Comparison of ENCODE assay signal across 19 cellular contexts in genomic region chr1:51654000-51654399, GRCh38. TPM values are rescaled to one million over a fixed set of nuclear protein-coding genes. Genes with fewer than 3 reads are reported as not detected.
DNase-seq lines count a peak whose midpoint lies in the region; ATAC-seq, FAIRE-seq and TF ChIP-seq lines count a peak whose summit lies in the region.
"Had no signal": no experiment of that assay in that cellular context is flagged by ENCODE, and none has a peak within 500 bp of the region (broad histone marks: within the 10 kb centered on the region; RNA-seq: fewer than 3 reads in every experiment).

No MANE protein-coding gene starts in this region.

- peaks cover 15% of the 10 kb centered on the region for H3K36me3 Mint-ChIP-seq in MCF 10A (ENCODE audit: insufficient read depth, unreplicated experiment)
- H3K36me3 Mint-ChIP-seq in activated naive CD8-positive, alpha-beta T cell treated with anti-CD3 and anti-CD28 coated beads for 36 hours, result peaks cover 10% of the 10 kb centered on the region

- H3K4me3 ChIP-seq in liver (ENCODE audit: low read depth in 1 of 3, low read length in 3 of 3) (no peak overlapping the region), HepG2 (replicated peaks in 1 of 3; ENCODE audit: insufficient read depth in 1 of 3, low read depth in 2 of 3, low read length in 3 of 3) (no peak overlapping the region), esophagus muscularis mucosa (no peak overlapping the region), right lobe of liver (no peak overlapping the region), tibial artery (no peak overlapping the region)
- H3K4me3 ChIP-seq: HAP-1 had no signal

- peaks cover 6% of the 10 kb centered on the region for H3K79me2 ChIP-seq in HepG2 (ENCODE audit: insufficient read depth, low read length)

- ATAC-seq in HepG2, result no peak
- peak; percentile 70 to 85 (median 76) for ATAC-seq in right lobe of liver

- intact Hi-C loops in HepG2 (cut with micrococcal nuclease; ENCODE audit: unreplicated experiment) (no loop called here), esophagus muscularis mucosa (cut with DNase I) (no loop called here), right lobe of liver (cut with DNase I) (no loop called here), tibial artery (cut with DNase I; ENCODE audit: low total_unique reads) (no loop called here), MCF 10A (cut with micrococcal nuclease) (no loop called here)

- POLR2A ChIA-PET in HepG2 (lab: Yijun Ruan, JAX), result no interaction called here
- POLR2A ChIA-PET in MCF 10A (lab: Yijun Ruan, JAX), result interaction anchor here (0.7 kb wide), 1 partner anchor 234 kb away, joined by 3 read pairs; no protein-coding TSS in a partner anchor

- H3K9me3 Mint-ChIP-seq in MCF 10A (ENCODE audit: unreplicated experiment), result no peaks in the 10 kb centered on the region
- H3K9me3 Mint-ChIP-seq in activated naive CD8-positive, alpha-beta T cell treated with anti-CD3 and anti-CD28 coated beads for 36 hours, result no peaks in the 10 kb centered on the region
- H3K9me3 Mint-ChIP-seq: CD4-positive, alpha-beta T cell had no signal

- H3K4me1 ChIP-seq in liver (ENCODE audit: control insufficient read depth in 4 of 4, insufficient read depth in 4 of 4, low read length in 3 of 4), result peaks cover 4 to 19% (median 10%) of the 10 kb centered on the region in 4 donors
- peaks cover 32% of the 10 kb centered on the region for H3K4me1 ChIP-seq in HepG2 (ENCODE audit: insufficient read depth, low read length)
- H3K4me1 ChIP-seq in esophagus muscularis mucosa, result peaks cover 34 to 66% (median 49%) of the 10 kb centered on the region in 4 donors
- peaks cover 0 to 28% (median 12%) of the 10 kb centered on the region in 4 donors for H3K4me1 ChIP-seq in right lobe of liver
- H3K4me1 ChIP-seq in tibial artery, result peaks cover 0 to 99% (median 63%) of the 10 kb centered on the region in 4 donors
- H3K4me1 ChIP-seq: BE2C had no signal

- in situ Hi-C loops in HepG2 (cut with HindIII; ENCODE audit: extremely low pct_ligation_motif_present, low pct_unique_long_range_greater_than_20kb), result no loop called here

- no peaks in the 10 kb centered on the region for H3K27me3 ChIP-seq in liver (ENCODE audit: control insufficient read depth in 4 of 4, insufficient read depth in 4 of 4, low read length in 3 of 4)
- no peaks in the 10 kb centered on the region for H3K27me3 ChIP-seq in HepG2 (ENCODE audit: control insufficient read depth in 1 of 2, insufficient read depth in 2 of 2, low read length in 2 of 2)
- no peaks in the 10 kb centered on the region for H3K27me3 ChIP-seq in esophagus muscularis mucosa
- H3K27me3 ChIP-seq in right lobe of liver, result no peaks in the 10 kb centered on the region
- no peaks in the 10 kb centered on the region for H3K27me3 ChIP-seq in tibial artery
- H3K27me3 ChIP-seq: BE2C had no signal

- no peak overlapping the region for H3K27ac Mint-ChIP-seq in MCF 10A (ENCODE audit: low read depth, unreplicated experiment)
- no peak overlapping the region for H3K27ac Mint-ChIP-seq in activated naive CD8-positive, alpha-beta T cell treated with anti-CD3 and anti-CD28 coated beads for 36 hours
- H3K27ac Mint-ChIP-seq: CD4-positive, alpha-beta T cell had no signal

- TF ChIP-seq EP300 in HepG2 (IDR thresholded peaks at IDR 0.05; ENCODE audit: low read depth in 2 of 2, low read length in 2 of 2) (no peak), HepG2 (CRISPR knock-in tag; IDR thresholded peaks at IDR 0.05; ENCODE audit: borderline replicate concordance) (no peak), esophagus muscularis mucosa (IDR thresholded peaks at IDR 0.05) (no peak)

- H3K27me3 Mint-ChIP-seq in MCF 10A (ENCODE audit: insufficient read depth, unreplicated experiment), result no peaks in the 10 kb centered on the region
- H3K27me3 Mint-ChIP-seq in activated naive CD8-positive, alpha-beta T cell treated with anti-CD3 and anti-CD28 coated beads for 36 hours, result no peaks in the 10 kb centered on the region
- H3K27me3 Mint-ChIP-seq: CD4-positive, alpha-beta T cell had no signal

- TF ChIP-seq POLR2A in HepG2 (IDR thresholded peaks at IDR 0.05; ENCODE audit: insufficient read depth in 1 of 2, low read depth in 2 of 2, low read length in 2 of 2), result no peak
- TF ChIP-seq POLR2A in esophagus muscularis mucosa (IDR thresholded peaks at IDR 0.05; ENCODE audit: low read depth), result no peak
- no peak for TF ChIP-seq POLR2A in right lobe of liver (IDR thresholded peaks at IDR 0.05)

- FAIRE-seq in HepG2 (lab: Jason Lieb, UNC), result no peak
- FAIRE-seq: A204.1, D721Med, G401.6, GM12891, GM19239 had no signal

- H3K36me3 ChIP-seq in liver (ENCODE audit: control insufficient read depth in 4 of 4, insufficient read depth in 3 of 4, low read depth in 1 of 4, low read length in 3 of 4) (peaks cover 0 to 3% (median 0%) of the 10 kb centered on the region in 4 donors), HepG2 (replicated peaks in 1 of 2; ENCODE audit: control insufficient read depth in 1 of 2, insufficient read depth in 2 of 2, low read length in 2 of 2) (peaks cover 0 to 20% of the 10 kb centered on the region in 2 experiments; a peak in 2 of 5 replicates), esophagus muscularis mucosa (peaks cover 0 to 16% (median 7%) of the 10 kb centered on the region in 4 donors), right lobe of liver (no peaks in the 10 kb centered on the region), tibial artery (peaks cover 0 to 4% (median 0%) of the 10 kb centered on the region in 3 donors)
- H3K36me3 ChIP-seq: BE2C, HAP-1 had no signal

- H3K9me3 ChIP-seq in liver (ENCODE audit: control insufficient read depth in 4 of 4, low read length in 3 of 4) (no peaks in the 10 kb centered on the region), HepG2 (ENCODE audit: low read length) (no peaks in the 10 kb centered on the region), esophagus muscularis mucosa (no peaks in the 10 kb centered on the region), right lobe of liver (no peaks in the 10 kb centered on the region), tibial artery (no peaks in the 10 kb centered on the region)
- H3K9me3 ChIP-seq: BE2C, Caco-2, HAP-1 had no signal

- no peak overlapping the region for H3K9ac ChIP-seq in liver (ENCODE audit: low read depth in 1 of 2, low read length in 2 of 2)
- no peak overlapping the region for H3K9ac ChIP-seq in HepG2 (ENCODE audit: insufficient read depth, low read depth, low read length)

- BruUV-seq in HepG2 (replicated peaks; lab: Mats Ljungman, UMichigan), result no TSS peak
- BruUV-seq in MCF 10A (replicated peaks; lab: Mats Ljungman, UMichigan), result no TSS peak

- H3K4me3 Mint-ChIP-seq in MCF 10A (ENCODE audit: unreplicated experiment), result no peak overlapping the region
- no peak overlapping the region for H3K4me3 Mint-ChIP-seq in activated naive CD8-positive, alpha-beta T cell treated with anti-CD3 and anti-CD28 coated beads for 36 hours
- H3K4me3 Mint-ChIP-seq: CD4-positive, alpha-beta T cell had no signal

- TF ChIP-seq CTCF in liver (IDR thresholded peaks at IDR 0.05; ENCODE audit: low read depth, low read length, missing input control), result peak; percentile 6
- TF ChIP-seq CTCF in HepG2 (CRISPR knock-in tag; IDR thresholded peaks at IDR 0.05), result no peak
- TF ChIP-seq CTCF in esophagus muscularis mucosa (IDR thresholded peaks at IDR 0.05), result no peak
- peak in 2 of 4 donors; percentile 14 to 16 for TF ChIP-seq CTCF in right lobe of liver (IDR thresholded peaks at IDR 0.05)
- TF ChIP-seq CTCF in tibial artery (IDR thresholded peaks at IDR 0.05), result no peak
- TF ChIP-seq CTCF in MCF 10A (IDR thresholded peaks at IDR 0.05; ENCODE audit: unreplicated experiment), result no peak

- WGBS in liver, result 37% methylated on average over 1 of the region's 1 CpG
- WGBS in HepG2 (ENCODE audit: low lambda C conversion rate), result 92% methylated on average over 1 of the region's 1 CpG
- 68% methylated on average over 1 of the region's 1 CpG for WGBS in esophagus muscularis mucosa
- 9% methylated on average over 1 of the region's 1 CpG for WGBS in right lobe of liver (ENCODE audit: insufficient coverage, low coverage, low lambda C conversion rate, missing lambda C conversion rate)

- H3K4me1 Mint-ChIP-seq in MCF 10A (ENCODE audit: insufficient read depth, unreplicated experiment), result no peaks in the 10 kb centered on the region
- peaks cover 11% of the 10 kb centered on the region for H3K4me1 Mint-ChIP-seq in activated naive CD8-positive, alpha-beta T cell treated with anti-CD3 and anti-CD28 coated beads for 36 hours

- no peaks in the 10 kb centered on the region for H4K20me1 ChIP-seq in HepG2 (ENCODE audit: insufficient read depth, low read length)

- no peak overlapping the region for H3K4me2 ChIP-seq in HepG2 (ENCODE audit: low read depth, low read length)

- H3K27ac ChIP-seq in liver (ENCODE audit: low read depth in 1 of 2, low read length in 2 of 2) (no peak overlapping the region), HepG2 (ENCODE audit: extremely low read length, insufficient read depth, low read length) (no peak overlapping the region), esophagus muscularis mucosa (replicated peaks in 1 of 4) (peak overlapping the region in 1 of 4 donors; percentile 4), right lobe of liver (no peak overlapping the region), tibial artery (peak overlapping the region; percentile 46 to 51)
- H3K27ac ChIP-seq: C4-2B had no signal

- DNase-seq in HepG2 (ENCODE audit: low spot score) (no peak), esophagus muscularis mucosa (ENCODE audit: extremely low spot score) (peak; percentile 2), right lobe of liver (no peak), tibial artery (no peak), MCF 10A (ENCODE audit: unreplicated experiment) (no peak), NCI-H2196 treated with DMSO at 0.1 percent for 48 hours (lab: John Stamatoyannopoulos, UW; ENCODE audit: unreplicated experiment) (no peak)
- DNase-seq in activated naive CD8-positive, alpha-beta T cell treated with anti-CD3 and anti-CD28 coated beads for 36 hours, result no peak
- DNase-seq: ACHN; BE2C; Caco-2; CD4-positive, alpha-beta T cell had no signal

- no peak overlapping the region for H2AFZ ChIP-seq in HepG2 (ENCODE audit: low read length)

- CTCF ChIA-PET in HepG2 (lab: Yijun Ruan, JAX; ENCODE audit: low intra/inter-chr PET ratio, low total read pairs) (no interaction called here), MCF 10A (lab: Yijun Ruan, JAX) (interaction anchor here (0.6 to 2.5 kb wide), 2 partner anchors 23 to 115 kb away, joined by 3 to 10 read pairs; no protein-coding TSS in a partner anchor)

- TF ChIP-seq RAD21 in liver (IDR thresholded peaks at IDR 0.05) (peak; percentile 60 to 65), HepG2 (CRISPR knock-in tag; IDR thresholded peaks at IDR 0.05) (no peak)

RNA-seq across cellular contexts. Expression of gene OSBPL9, which starts 37.1 kb away (rescaled TPM):
- total RNA-seq in liver (100 to 1,000 TPM in 1 of 2 donors, 10 to 100 TPM in 1; 62.5 to 129 TPM), HepG2 (2016; rRNA removed; fragmentation: Illumina TruSeq; extraction: Trizol) (142 and 198 TPM in 2 replicates), esophagus muscularis mucosa (10 to 100 TPM; 66.8 to 84.5 (median 75.9) TPM), right lobe of liver (10 to 100 TPM; 51.7 to 90.5 (median 71.7) TPM), MCF 10A (2022) (51.7 and 60.4 TPM in 2 replicates)
- polyA plus RNA-seq in liver (10 to 100 TPM; 52.1 to 58.3 TPM), HepG2 (2011; rRNA removed) (83.6 and 90.3 TPM in 2 replicates)
- total RNA-seq in HepG2 (2016; cell fraction: cytosol; rRNA removed; fragmentation: Illumina TruSeq; extraction: Trizol; ENCODE audit: low read depth), result 83.0 and 90.3 TPM in 2 replicates
- total RNA-seq in HepG2 (2016; cell fraction: insoluble cytoplasmic fraction; rRNA removed; fragmentation: Illumina TruSeq; extraction: Trizol), result 140 and 189 TPM in 2 replicates
- 195 and 199 TPM in 2 replicates for total RNA-seq in HepG2 (2016; cell fraction: membrane; rRNA removed; fragmentation: Illumina TruSeq; extraction: Trizol)
- total RNA-seq in HepG2 (2016; cell fraction: nucleus; rRNA removed; fragmentation: Illumina TruSeq; extraction: Trizol), result 96.3 and 107 TPM in 2 replicates
- polyA plus RNA-seq in HepG2 (2011; cell fraction: cytosol; rRNA removed), result 52.4 and 69.4 TPM in 2 replicates
- polyA plus RNA-seq in HepG2 (2011; cell fraction: nucleus; rRNA removed), result 49.8 and 58.7 TPM in 2 replicates
- 57.7 and 63.5 TPM in 2 replicates for polyA plus RNA-seq in HepG2 (2012)
- 46.8 and 71.1 TPM in 2 replicates for polyA plus RNA-seq in HepG2 (2016; cell fraction: cytosol; fragmentation: Illumina TruSeq; extraction: Trizol; ENCODE audit: low read depth)
- 168 and 174 TPM in 2 replicates for polyA plus RNA-seq in HepG2 (2016; cell fraction: insoluble cytoplasmic fraction; fragmentation: Illumina TruSeq; extraction: Trizol; ENCODE audit: low read depth)
- 130 and 144 TPM in 2 replicates for polyA plus RNA-seq in HepG2 (2016; cell fraction: membrane; fragmentation: Illumina TruSeq; extraction: Trizol; ENCODE audit: low read depth)
- 90.8 and 95.0 TPM in 2 replicates for polyA plus RNA-seq in HepG2 (2016; cell fraction: nucleus; fragmentation: Illumina TruSeq; extraction: Trizol; ENCODE audit: insufficient read depth, low read depth)
- 188 and 207 TPM in 2 replicates for polyA minus RNA-seq in HepG2 (2011; rRNA and poly(A)+ RNA removed; ENCODE audit: low replicate concordance)
- 68.2 and 76.9 TPM in 2 replicates for polyA minus RNA-seq in HepG2 (2011; cell fraction: cytosol; rRNA and poly(A)+ RNA removed)
- polyA minus RNA-seq in HepG2 (2011; cell fraction: nucleus; rRNA and poly(A)+ RNA removed), result 202 and 205 TPM in 2 replicates
- total RNA-seq in activated naive CD8-positive, alpha-beta T cell treated with anti-CD3 and anti-CD28 coated beads for 36 hours, result 10 to 100 TPM; 52.5 to 55.9 TPM

Comparison
In these comparisons a context has a peak if more than half of its experiments do, and no peak if none do; other contexts are left out.
1. H3K27ac ChIP-seq: peak in tibial artery (2 of 2); none in liver (0 of 2), HepG2 (single experiment) and right lobe of liver (0 of 3).